In the genomic region with DNA sequence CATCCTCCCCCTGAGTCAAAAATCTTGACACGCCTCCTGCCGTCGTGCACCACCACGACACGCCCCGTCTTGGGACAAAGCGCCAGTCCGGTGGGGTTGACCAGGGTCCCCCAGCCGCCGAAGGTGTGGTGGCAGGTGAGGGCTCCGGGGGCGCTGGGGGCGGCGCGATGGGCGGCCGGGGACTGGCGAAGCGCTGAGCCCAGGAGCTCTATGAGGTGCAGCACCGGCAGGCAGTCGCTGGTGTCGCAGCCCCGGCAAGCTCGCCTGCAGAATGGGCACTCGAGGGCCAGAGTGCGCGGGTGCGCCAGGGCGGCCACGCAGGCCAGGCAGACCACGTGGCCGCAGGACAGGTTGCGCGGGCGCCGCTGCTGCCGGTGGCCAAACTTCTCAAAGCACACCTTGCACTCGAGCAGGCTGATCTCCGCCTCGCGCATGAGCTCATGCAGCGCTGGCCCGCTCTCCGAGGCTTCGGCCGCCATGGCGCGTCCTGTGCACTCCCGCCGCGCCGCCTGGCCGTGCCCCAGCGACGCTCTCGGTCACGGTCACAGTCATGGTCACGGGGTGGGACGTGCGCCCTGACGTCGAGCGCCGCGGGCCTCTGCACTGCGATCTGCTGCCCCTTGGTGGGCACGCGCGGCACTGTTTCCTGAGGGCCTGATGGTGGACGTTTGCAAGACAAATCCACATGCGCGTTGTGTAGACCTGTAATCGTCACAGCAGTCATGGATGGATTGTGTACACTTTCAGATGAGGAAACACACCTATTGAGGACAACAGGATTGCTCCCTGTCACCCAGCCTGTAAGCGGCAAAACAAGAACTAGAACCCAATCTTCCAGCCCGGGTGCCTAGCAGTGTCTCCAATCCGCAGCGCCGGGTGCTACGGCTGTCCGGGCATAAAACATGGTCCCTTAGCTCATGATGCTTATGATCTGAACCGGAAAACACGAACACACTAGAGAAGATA, we compare ENCODE assay signal across 7 cellular contexts. TPM values are rescaled to one million over a fixed set of nuclear protein-coding genes. Genes with fewer than 3 reads are reported as not detected.
DNase-seq lines count a peak whose midpoint lies in the region; ATAC-seq and TF ChIP-seq lines count a peak whose summit lies in the region.

A gene (minus strand): TSS at position 550 of the 966 bp plus-strand sequence. CDS start 71 bp downstream, at position 479.

- WGBS in endodermal cell (ENCODE audit: insufficient coverage in 1 of 2, insufficient read length in 1 of 2), 2 experiments = 51 to 67% methylated on average over 45 to 82 of the region's 82 CpGs

- H3K36me3 ChIP-seq in endodermal cell (ENCODE audit: control insufficient read depth, insufficient read depth, low read length) = no peaks in the 10 kb centered on the region

- peak; percentile 95 for TF ChIP-seq CTCF in endodermal cell (conservative IDR thresholded peaks at IDR 0.05)

- no peak within 1 kb of the TSS for H3K27ac ChIP-seq in endodermal cell (ENCODE audit: low read depth, low read length)

- peak; percentile 98 for ATAC-seq in GM18861 (IDR thresholded peaks at IDR 0.05; ENCODE audit: unreplicated experiment)
- peak; percentile 99 for ATAC-seq in HG03064 (IDR thresholded peaks at IDR 0.05; ENCODE audit: low read depth, unreplicated experiment)

- H3K4me3 Mint-ChIP-seq in endodermal cell = peak within 1 kb of the TSS; percentile 48

- H3K9me3 Mint-ChIP-seq in endodermal cell = no peaks in the 10 kb centered on the region

- no peaks in the 10 kb centered on the region for H3K4me1 ChIP-seq in endodermal cell (ENCODE audit: control insufficient read depth, insufficient read depth, low read length)

- H3K27ac Mint-ChIP-seq in endodermal cell = no peak within 1 kb of the TSS

- no peaks in the 10 kb centered on the region for H3K9me3 ChIP-seq in endodermal cell (ENCODE audit: control insufficient read depth, low read length)

- DNase-seq in NCI-H510A (lab: John Stamatoyannopoulos, UW) = peak; percentile 75
- peak; percentile 39 for DNase-seq in activated CD8-positive, alpha-beta memory T cell treated with anti-CD3 and anti-CD28 coated beads, Interleukin-2, amount 50 U/mL, for 24 hours (ENCODE audit: extremely low read depth)
- DNase-seq in endodermal cell = peak; percentile 94
- DNase-seq in mesenteric fat pad (ENCODE audit: low spot score) = peak; percentile 96
- DNase-seq in stimulated activated CD8-positive, alpha-beta memory T cell treated with anti-CD3 and anti-CD28 coated beads, Interleukin-12 subunit alpha, Interleukin-12 subunit beta, amount 100 ng/mL, for 24 hours (ENCODE audit: extremely low read depth) = peak; percentile 56

- no peaks in the 10 kb centered on the region for H3K36me3 Mint-ChIP-seq in endodermal cell (ENCODE audit: low read depth)

- H3K27me3 Mint-ChIP-seq in endodermal cell (ENCODE audit: insufficient read depth) = peaks cover 25% of the 10 kb centered on the region

- H3K4me1 Mint-ChIP-seq in endodermal cell = no peaks in the 10 kb centered on the region

- H3K9ac ChIP-seq in endodermal cell (ENCODE audit: extremely low read depth, low read length, poor library complexity, severe bottlenecking) = no peak within 1 kb of the TSS

- no peak within 1 kb of the TSS for H3K4me3 ChIP-seq in endodermal cell (ENCODE audit: low read length)

- peaks cover 9% of the 10 kb centered on the region for H3K27me3 ChIP-seq in endodermal cell (ENCODE audit: control insufficient read depth, insufficient read depth, low read length, poor library complexity, severe bottlenecking)

RNA-seq across cellular contexts. Expression of the gene that starts here (rescaled TPM):
- total RNA-seq in endodermal cell = under 1 TPM; 0.29 to 0.88 TPM
- 0.43 TPM for polyA plus RNA-seq in endodermal cell (2013, experiment 1 of 2)
- polyA plus RNA-seq in endodermal cell (2013, experiment 2 of 2) = 0.25 TPM
- total RNA-seq in mesenteric fat pad = 2.1 TPM

Comparison
In these comparisons a context has a peak if more than half of its experiments do, and no peak if none do; other contexts are left out.
1. Peak in DNase-seq in endodermal cell; RNA of the gene not detected or under 1 TPM.
2. DNase-seq: peak in every context shown above with its lines; median percentile 96 in mesenteric fat pad; 94 in endodermal cell; 75 in NCI-H510A; 56 in stimulated activated CD8-positive, alpha-beta memory T cell treated with anti-CD3 and anti-CD28 coated beads, Interleukin-12 subunit alpha, Interleukin-12 subunit beta, amount 100 ng/mL, for 24 hours; 39 in activated CD8-positive, alpha-beta memory T cell treated with anti-CD3 and anti-CD28 coated beads, Interleukin-2, amount 50 U/mL, for 24 hours.